Comparison of ENCODE assay signal across 19 cellular contexts in the genomic region with DNA sequence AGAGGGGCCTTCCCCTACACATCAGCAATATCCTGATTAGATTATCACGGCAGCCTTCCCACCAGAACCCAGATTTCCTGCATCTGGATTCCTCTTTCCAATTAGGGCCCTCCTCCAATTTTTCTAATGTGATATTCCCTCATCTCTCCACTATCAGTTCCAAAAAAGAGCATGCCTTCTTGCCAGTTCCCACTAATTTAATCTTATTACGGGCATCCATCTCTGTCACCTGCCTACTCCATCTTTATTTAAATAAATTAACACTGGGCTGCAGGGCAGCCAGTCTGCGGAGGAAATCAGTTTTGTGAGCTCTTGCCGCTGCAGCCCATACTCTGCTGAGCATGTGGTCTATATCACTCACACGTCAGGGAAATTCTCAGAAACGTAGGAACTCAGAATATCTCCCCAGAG. TPM values are rescaled to one million over a fixed set of nuclear protein-coding genes. Genes with fewer than 3 reads are reported as not detected.
A peak's percentile ranks its signal among the peaks of the same experiment; 100 is the strongest.
DNase-seq lines count a peak whose midpoint lies in the region; TF ChIP-seq lines count a peak whose summit lies in the region.
"Had no signal": no experiment of that assay in that cellular context is flagged by ENCODE, and none has a peak within 500 bp of the region (broad histone marks: within the 10 kb centered on the region; RNA-seq: fewer than 3 reads in every experiment).

No MANE protein-coding gene starts in this region.

- H3K27ac ChIP-seq in OCI-LY1 (ENCODE audit: low read depth, low read length, poor library complexity, severe bottlenecking) = peak overlapping the region; percentile 21

- H3K27me3 Mint-ChIP-seq in nephron (ENCODE audit: low read depth) = peaks cover 42% of the 10 kb centered on the region

- no peaks in the 10 kb centered on the region for H3K9me3 Mint-ChIP-seq in nephron
- H3K9me3 Mint-ChIP-seq: CD4-positive, alpha-beta memory T cell had no signal

- H3K9me3 ChIP-seq in BE2C = no peaks in the 10 kb centered on the region
- no peaks in the 10 kb centered on the region for H3K9me3 ChIP-seq in OCI-LY1 (ENCODE audit: low read length)

- no peak overlapping the region for H3K4me2 ChIP-seq in OCI-LY1 (ENCODE audit: low read length)

- DNase-seq in BE2C = peak; percentile 83
- peak; percentile 10 for DNase-seq in fibroblast of pulmonary artery (ENCODE audit: low read depth)
- DNase-seq in GM13976 (ENCODE audit: low spot score) = no peak
- DNase-seq in stimulated activated CD4-positive, alpha-beta T cell treated with anti-CD3 and anti-CD28 coated beads, Interleukin-4, amount 100 ng/mL, for 1 hour = no peak
- DNase-seq in GM19240 (ENCODE audit: insufficient read length, low spot score) = no peak
- DNase-seq: CD4-positive, alpha-beta memory T cell; GF-D8; GOT3; NCI-H1092 treated with DMSO at 0.1 percent for 48 hours; NCI-H1694; NCI-H2081 treated with DMSO at 0.1 percent for 48 hours; NCI-H446 treated with DMSO at 0.1 percent for 48 hours; NCI-H69; NK-92 treated with Interleukin-12 subunit alpha and Interleukin-12 subunit beta, amount 100 ng/mL, for 24 hours; OCI-M1; SHP77 had no signal

- no peaks in the 10 kb centered on the region for H3K36me3 Mint-ChIP-seq in nephron (ENCODE audit: low read depth)

- no peak overlapping the region for H3K4me3 Mint-ChIP-seq in nephron
- H3K4me3 Mint-ChIP-seq: CD4-positive, alpha-beta memory T cell had no signal

- H3F3A ChIP-seq in OCI-LY1 (ENCODE audit: insufficient read depth, low read length) = no peaks in the 10 kb centered on the region

- TF ChIP-seq CTCF in BE2C (IDR thresholded peaks at IDR 0.05; ENCODE audit: low read depth, low read length) (no peak), OCI-LY1 (IDR thresholded peaks at IDR 0.05; ENCODE audit: low read length) (no peak), fibroblast of pulmonary artery (IDR thresholded peaks at IDR 0.05; ENCODE audit: low read length, missing control alignments) (no peak), nephron (IDR thresholded peaks at IDR 0.05; ENCODE audit: unreplicated experiment in 3 of 3) (no peak), GM13976 (IDR thresholded peaks at IDR 0.05; ENCODE audit: borderline replicate concordance, control extremely low read depth, extremely low read depth, insufficient read depth, missing control alignments) (no peak)

- H3K36me3 ChIP-seq in BE2C = no peaks in the 10 kb centered on the region
- no peaks in the 10 kb centered on the region for H3K36me3 ChIP-seq in OCI-LY1 (ENCODE audit: insufficient read depth, low read length)

- H3K9ac ChIP-seq in OCI-LY1 (ENCODE audit: low read length) = no peak overlapping the region

- H3K79me2 ChIP-seq in OCI-LY1 (ENCODE audit: insufficient read depth, low read length) = no peaks in the 10 kb centered on the region

- no peaks in the 10 kb centered on the region for H3K27me3 ChIP-seq in BE2C
- H3K27me3 ChIP-seq in OCI-LY1 (ENCODE audit: insufficient read depth, low read length) = no peaks in the 10 kb centered on the region; the same call in 1 of the 2 replicates

- H4K20me1 ChIP-seq in OCI-LY1 (ENCODE audit: insufficient read depth, low read length) = no peaks in the 10 kb centered on the region

- in situ Hi-C loops in GM13976 (cut with MboI; ENCODE audit: low sequenced_read_pairs, unreplicated experiment) = no loop called here

- H2AFZ ChIP-seq in OCI-LY1 (ENCODE audit: low read length) = no peak overlapping the region

- peak overlapping the region; percentile 3 to 16 (median 14) for H3K27ac Mint-ChIP-seq in nephron

- no peaks in the 10 kb centered on the region for H3K9me2 ChIP-seq in OCI-LY1 (ENCODE audit: low read depth, low read length)

- H3K4me1 Mint-ChIP-seq in nephron = peaks cover 22% of the 10 kb centered on the region

- H3K4me1 ChIP-seq in BE2C = peaks cover 15% of the 10 kb centered on the region
- peaks cover 22% of the 10 kb centered on the region for H3K4me1 ChIP-seq in OCI-LY1 (ENCODE audit: insufficient read depth, low read length, severe bottlenecking)

- peak overlapping the region; percentile 40 for H3K4me3 ChIP-seq in BE2C (ENCODE audit: low read depth, low read length)
- H3K4me3 ChIP-seq in OCI-LY1 (ENCODE audit: low read depth, low read length, poor library complexity, severe bottlenecking) = no peak overlapping the region
- no peak overlapping the region for H3K4me3 ChIP-seq in fibroblast of pulmonary artery (replicated peaks; ENCODE audit: low read depth, low read length)

RNA-seq across cellular contexts. Expression of gene FBP2, which starts 16.6 kb away (rescaled TPM):
- polyA plus RNA-seq in BE2C (2012; ENCODE audit: insufficient read depth, insufficient read length, low read depth) = 2.2 TPM
- polyA plus RNA-seq: BJ; CD4-positive, alpha-beta memory T cell had no signal

RNA-seq across cellular contexts. Expression of gene FBP1, which starts 29.1 kb away (rescaled TPM):
- polyA plus RNA-seq in BE2C (2012; ENCODE audit: insufficient read depth, insufficient read length, low read depth) = not detected

RNA-seq across cellular contexts. Expression of gene PCAT7, which starts 55.3 kb away (rescaled TPM):
- polyA plus RNA-seq in BE2C (2012; ENCODE audit: insufficient read depth, insufficient read length, low read depth) = 11.2 TPM
- polyA plus RNA-seq: CD4-positive, alpha-beta memory T cell had no signal

Comparison
In these comparisons a context has a peak if more than half of its experiments do, and no peak if none do; other contexts are left out.
1. DNase-seq: peak in BE2C (single experiment) and fibroblast of pulmonary artery (single experiment); none in GM13976 (single experiment), stimulated activated CD4-positive, alpha-beta T cell treated with anti-CD3 and anti-CD28 coated beads, Interleukin-4, amount 100 ng/mL, for 1 hour (single experiment) and GM19240 (single experiment).